8 cellular contexts compared by ENCODE assay signal in genomic region chr17:47500620-47501019, GRCh38. TPM values are rescaled to one million over a fixed set of nuclear protein-coding genes. Genes with fewer than 3 reads are reported as not detected.
A peak's percentile ranks its signal among the peaks of the same experiment; 100 is the strongest.
DNase-seq lines count a peak whose midpoint lies in the region; FAIRE-seq and TF ChIP-seq lines count a peak whose summit lies in the region.
"Not testable (repeated sequence)": the region's sequence is repeated elsewhere in the genome, so short reads cannot be mapped to it uniquely, and the experiment has no call there.

No MANE protein-coding gene starts in this region.

- H4K20me1 ChIP-seq in PC-9 (ENCODE audit: insufficient read depth); keratinocyte (ENCODE audit: control insufficient read depth, extremely low read depth, insufficient read depth, low read length): not testable (repeated sequence)

- not testable (repeated sequence) for H2AFZ ChIP-seq in PC-9; keratinocyte (ENCODE audit: control insufficient read depth, low read length); trophoblast cell (ENCODE audit: insufficient read depth, low read length, poor library complexity)

- H3K79me2 ChIP-seq in PC-9 (ENCODE audit: low read depth); keratinocyte (ENCODE audit: control insufficient read depth, insufficient read depth, low read length); trophoblast cell (ENCODE audit: control insufficient read depth, insufficient read depth, low read length, poor library complexity): not testable (repeated sequence)

- no CpG with 5 or more reads among the region's 4 CpGs for WGBS in trophoblast cell (ENCODE audit: extremely low coverage, insufficient coverage, insufficient read length)

- not testable (repeated sequence) for H3K27me3 Mint-ChIP-seq in activated T-helper 1 cell treated with anti-CD3 and anti-CD28 coated beads, Interleukin-12 subunit alpha, Interleukin-12 subunit beta, Interleukin-2, Interleukin-4 antibody, amounts not matched to agents 30 ng/mL and 10 ng/mL and 1 ng/mL, durations not matched to agents 14 hours and 24 hours and 36 hours (ENCODE audit: insufficient read depth)

- not testable (repeated sequence) for H3K27ac ChIP-seq in AG04450 (ENCODE audit: low read depth, low read length); keratinocyte (ENCODE audit: control insufficient read depth, insufficient read depth, low read length); trophoblast cell (ENCODE audit: low read depth, low read length)
- peak overlapping the region; percentile 89 for H3K27ac ChIP-seq in PC-9

- not testable (repeated sequence) for H3K4me3 ChIP-seq in AG04450 (ENCODE audit: low read depth, low read length); LNCaP clone FGC (ENCODE audit: low read depth, low read length); PC-9; epithelial cell of proximal tubule (ENCODE audit: low read depth, low read length); keratinocyte (ENCODE audit: control insufficient read depth in 2 of 3, extremely low read depth in 1 of 3, insufficient read depth in 2 of 3, low read depth in 1 of 3, low read length in 3 of 3); trophoblast cell (ENCODE audit: low read depth, low read length)

- H3K9me3 ChIP-seq in AG04450 (ENCODE audit: control insufficient read depth, insufficient read depth, low read length); PC-9 (ENCODE audit: insufficient read depth, low read depth); keratinocyte (ENCODE audit: control insufficient read depth, low read depth, low read length); trophoblast cell (ENCODE audit: insufficient read depth, low read depth, low read length): not testable (repeated sequence)

- peak overlapping the region; percentile 74 for H3K4me2 ChIP-seq in PC-9
- not testable (repeated sequence) for H3K4me2 ChIP-seq in keratinocyte (ENCODE audit: control insufficient read depth, extremely low read depth, insufficient read depth, low read depth, low read length); trophoblast cell (ENCODE audit: low read length)

- not testable (repeated sequence) for H3K36me3 Mint-ChIP-seq in activated T-helper 1 cell treated with anti-CD3 and anti-CD28 coated beads, Interleukin-12 subunit alpha, Interleukin-12 subunit beta, Interleukin-2, Interleukin-4 antibody, amounts not matched to agents 30 ng/mL and 10 ng/mL and 1 ng/mL, durations not matched to agents 14 hours and 24 hours and 36 hours (ENCODE audit: low read depth)

- H3K27me3 ChIP-seq in AG04450 (ENCODE audit: control insufficient read depth, insufficient read depth, low read length); PC-9 (ENCODE audit: insufficient read depth, low read depth); keratinocyte (ENCODE audit: control insufficient read depth, extremely low read depth, insufficient read depth, low read length); trophoblast cell (ENCODE audit: insufficient read depth, low read length): not testable (repeated sequence)

- dilution Hi-C loops in keratinocyte (cut with MboI; ENCODE audit: extremely low pct_ligation_motif_present, low sequenced_read_pairs), result not testable (repeated sequence)

- H2BK12ac ChIP-seq in trophoblast cell (ENCODE audit: low read length), result not testable (repeated sequence)

- peak overlapping the region; percentile 74 for H3K27ac Mint-ChIP-seq in activated T-helper 1 cell treated with anti-CD3 and anti-CD28 coated beads, Interleukin-12 subunit alpha, Interleukin-12 subunit beta, Interleukin-2, Interleukin-4 antibody, amounts not matched to agents 30 ng/mL and 10 ng/mL and 1 ng/mL, durations not matched to agents 14 hours and 24 hours and 36 hours

- H3K14ac ChIP-seq in trophoblast cell (ENCODE audit: low read length), result not testable (repeated sequence)

- TF ChIP-seq CTCF in AG04450 (IDR thresholded peaks at IDR 0.05; ENCODE audit: low read depth, low read length) (peak; percentile 51), GM10266 (IDR thresholded peaks at IDR 0.05; ENCODE audit: control insufficient read depth, insufficient read depth, low read depth, missing control alignments) (peak; percentile 12), LNCaP clone FGC (IDR thresholded peaks at IDR 0.05; ENCODE audit: control insufficient read depth, extremely low read depth, insufficient read depth) (peak; percentile 43), PC-9 (conservative IDR thresholded peaks at IDR 0.05) (peak; percentile 71), epithelial cell of proximal tubule (conservative IDR thresholded peaks at IDR 0.05; ENCODE audit: low read depth, low read length) (peak; percentile 56), keratinocyte (optimal IDR thresholded peaks at IDR 0.05 in 1 of 3, IDR thresholded peaks at IDR 0.05 in 1 of 3, conservative IDR thresholded peaks at IDR 0.05 in 1 of 3; ENCODE audit: extremely low read depth in 1 of 3, insufficient read depth in 2 of 3, low read length in 3 of 3) (peak in 2 of 3 experiments; percentile 46 to 47)

- H3F3A ChIP-seq in PC-9 (ENCODE audit: insufficient read depth, low read depth), result peaks cover 30% of the 10 kb centered on the region

- H3K23ac ChIP-seq in trophoblast cell (ENCODE audit: low read length), result not testable (repeated sequence)

- not testable (repeated sequence) for H3K79me1 ChIP-seq in trophoblast cell (ENCODE audit: low read length)

- not testable (repeated sequence) for DNase-seq in AG04450 (ENCODE audit: low read depth, low spot score); GM10266 (ENCODE audit: extremely low spot score); LNCaP clone FGC (ENCODE audit: low read depth); activated T-helper 1 cell treated with anti-CD3 and anti-CD28 coated beads, Interleukin-12 subunit alpha, Interleukin-12 subunit beta, Interleukin-2, Interleukin-4 antibody, amounts not matched to agents 30 ng/mL and 10 ng/mL and 1 ng/mL, durations not matched to agents 14 hours and 24 hours and 36 hours (ENCODE audit: low spot score); epithelial cell of proximal tubule (ENCODE audit: low read depth); keratinocyte (ENCODE audit: low read depth, low spot score)
- DNase-seq in PC-9 (peak; percentile 25 to 35), trophoblast cell (peak; percentile 40 to 54)

- not testable (repeated sequence) for H4K91ac ChIP-seq in trophoblast cell (ENCODE audit: low read depth, low read length)

- H3K9me1 ChIP-seq in keratinocyte (ENCODE audit: control insufficient read depth, extremely low read depth, insufficient read depth, low read length), result not testable (repeated sequence)

- peaks cover 15% of the 10 kb centered on the region for H3K4me1 Mint-ChIP-seq in activated T-helper 1 cell treated with anti-CD3 and anti-CD28 coated beads, Interleukin-12 subunit alpha, Interleukin-12 subunit beta, Interleukin-2, Interleukin-4 antibody, amounts not matched to agents 30 ng/mL and 10 ng/mL and 1 ng/mL, durations not matched to agents 14 hours and 24 hours and 36 hours (ENCODE audit: low read depth)

- not testable (repeated sequence) for H4K12ac ChIP-seq in trophoblast cell (ENCODE audit: low read depth, low read length)

- H3K9ac ChIP-seq in keratinocyte (ENCODE audit: control insufficient read depth, extremely low read depth, insufficient read depth, low read length); trophoblast cell (ENCODE audit: low read length): not testable (repeated sequence)

- not testable (repeated sequence) for H2BK120ac ChIP-seq in trophoblast cell (ENCODE audit: insufficient read depth, low read length, poor library complexity)

- H2AK5ac ChIP-seq in trophoblast cell (ENCODE audit: low read length), result not testable (repeated sequence)

- peak overlapping the region; percentile 53 for H3K4me3 Mint-ChIP-seq in activated T-helper 1 cell treated with anti-CD3 and anti-CD28 coated beads, Interleukin-12 subunit alpha, Interleukin-12 subunit beta, Interleukin-2, Interleukin-4 antibody, amounts not matched to agents 30 ng/mL and 10 ng/mL and 1 ng/mL, durations not matched to agents 14 hours and 24 hours and 36 hours

- FAIRE-seq in keratinocyte (lab: Jason Lieb, UNC), result peak; percentile 48

- intact Hi-C loops in PC-9 (cut with micrococcal nuclease; ENCODE audit: unreplicated experiment), result loop anchor here (5.0 kb wide), 1 partner anchor 112 kb away; no protein-coding TSS in a partner anchor
- intact Hi-C loops in activated T-helper 1 cell treated with anti-CD3 and anti-CD28 coated beads, Interleukin-12 subunit alpha, Interleukin-12 subunit beta, Interleukin-2, Interleukin-4 antibody, amounts not matched to agents 30 ng/mL and 10 ng/mL and 1 ng/mL, durations not matched to agents 14 hours and 24 hours and 36 hours (cut with micrococcal nuclease), result loop anchor here (5.0 kb wide), 1 partner anchor 117 kb away; no protein-coding TSS in a partner anchor

- H3K9me2 ChIP-seq in PC-9 (ENCODE audit: insufficient read depth), result not testable (repeated sequence)

- BruUV-seq in PC-9 (replicated peaks; lab: Mats Ljungman, UMichigan), result not testable (repeated sequence)

- peaks cover 45% of the 10 kb centered on the region for H3K4me1 ChIP-seq in PC-9 (replicated peaks; ENCODE audit: insufficient read depth)
- H3K4me1 ChIP-seq in keratinocyte (ENCODE audit: control insufficient read depth, extremely low read depth, insufficient read depth, low read length); trophoblast cell (ENCODE audit: control insufficient read depth in 1 of 2, insufficient read depth in 2 of 2, low read length in 2 of 2): not testable (repeated sequence)

- not testable (repeated sequence) for H4K8ac ChIP-seq in trophoblast cell (ENCODE audit: low read depth, low read length)

- not testable (repeated sequence) for H3K36me3 ChIP-seq in PC-9 (ENCODE audit: low read depth); keratinocyte (ENCODE audit: control insufficient read depth in 2 of 2, extremely low read depth in 1 of 2, insufficient read depth in 2 of 2, low read length in 2 of 2); trophoblast cell (ENCODE audit: control insufficient read depth in 1 of 2, insufficient read depth in 2 of 2, low read length in 2 of 2)

- CTCF ChIA-PET in AG04450 (lab: Charles Lee) (interaction anchor here (1.4 to 3.1 kb wide), 3 partner anchors 112 to 118 kb away, joined by 5 to 45 read pairs (median 10); no protein-coding TSS in a partner anchor), PC-9 (lab: Charles Lee) (interaction anchor here (0.7 kb wide), 1 partner anchor 112 kb away, joined by 3 read pairs; no protein-coding TSS in a partner anchor)

- not testable (repeated sequence) for H2BK5ac ChIP-seq in trophoblast cell (ENCODE audit: low read depth, low read length, poor library complexity)

- H3K18ac ChIP-seq in trophoblast cell (ENCODE audit: low read length), result not testable (repeated sequence)

- H3K9me3 Mint-ChIP-seq in activated T-helper 1 cell treated with anti-CD3 and anti-CD28 coated beads, Interleukin-12 subunit alpha, Interleukin-12 subunit beta, Interleukin-2, Interleukin-4 antibody, amounts not matched to agents 30 ng/mL and 10 ng/mL and 1 ng/mL, durations not matched to agents 14 hours and 24 hours and 36 hours, result not testable (repeated sequence)

- H3K4ac ChIP-seq in trophoblast cell (ENCODE audit: low read depth, low read length), result not testable (repeated sequence)

- POLR2A ChIA-PET in AG04450 (lab: Yijun Ruan, JAX), result interaction anchor here (0.6 to 0.7 kb wide), 2 partner anchors 118 to 151 kb away, joined by 3 to 4 read pairs; no protein-coding TSS in a partner anchor
- POLR2A ChIA-PET in PC-9 (lab: Charles Lee; ENCODE audit: unreplicated experiment), result not testable (repeated sequence)

RNA-seq across cellular contexts. Expression of gene NPEPPS, which starts 30.3 kb away (rescaled TPM):
- polyA plus RNA-seq in AG04450 (2011; rRNA removed) (147 and 206 TPM in 2 replicates), keratinocyte (72.3 to 122 TPM (median 106 TPM) in 3 replicates)
- 119 and 189 TPM in 2 replicates for polyA minus RNA-seq in AG04450 (2011; rRNA and poly(A)+ RNA removed)
- total RNA-seq in PC-9 (2021) (173 and 187 TPM in 2 replicates), epithelial cell of proximal tubule (45.4 and 96.5 TPM in 2 replicates)
- 103 and 106 TPM in 2 replicates for total RNA-seq in activated T-helper 1 cell treated with anti-CD3 and anti-CD28 coated beads, Interleukin-12 subunit alpha, Interleukin-12 subunit beta, Interleukin-2, Interleukin-4 antibody, amounts not matched to agents 30 ng/mL and 10 ng/mL and 1 ng/mL, durations not matched to agents 14 hours and 24 hours and 36 hours
- polyA plus RNA-seq in keratinocyte (2011; ENCODE audit: low read depth), result 244 TPM
- 54.9 and 83.0 TPM in 2 replicates for polyA plus RNA-seq in keratinocyte (2011; cell fraction: cytosol; rRNA removed)
- 164 and 259 TPM in 2 replicates for polyA plus RNA-seq in keratinocyte (2011; cell fraction: nucleus; rRNA removed)
- polyA plus RNA-seq in keratinocyte (2012; ENCODE audit: low replicate concordance), result 63.3 and 123 TPM in 2 replicates
- 77.3 to 240 TPM (median 134 TPM) in 3 replicates for polyA minus RNA-seq in keratinocyte
- 70.0 TPM for polyA minus RNA-seq in keratinocyte (2011; cell fraction: cytosol; rRNA and poly(A)+ RNA removed)
- 97.5 and 197 TPM in 2 replicates for polyA minus RNA-seq in keratinocyte (2011; cell fraction: nucleus; rRNA and poly(A)+ RNA removed)
- 88.3 and 89.5 TPM in 2 replicates for polyA plus RNA-seq in trophoblast cell (2013)

Comparison
In these comparisons a context has a peak if more than half of its experiments do, and no peak if none do; other contexts are left out.
1. CTCF ChIP-seq: peak in every context shown above with its lines; median percentile 71 in PC-9; 56 in epithelial cell of proximal tubule; 51 in AG04450; 46 in keratinocyte; 43 in LNCaP clone FGC; 12 in GM10266.